Comparison of ENCODE assay signal across 1 cellular context in genomic region chr16:47142469-47143328, GRCh38.
TF ChIP-seq lines count a peak whose summit lies in the region.

No MANE protein-coding gene starts in this region.

TF ChIP-seq in HEK293, 187 proteins besides CTCF, POLR2A, EP300 and RAD21 (continued from another document):
- TF ChIP-seq PRDM10 (tag by site-specific recombination; IDR thresholded peaks at IDR 0.05) (no peak), INSM2 (tag by site-specific recombination; IDR thresholded peaks at IDR 0.05) (no peak), ZNF146 (tag by site-specific recombination; IDR thresholded peaks at IDR 0.05) (no peak), ZNF394 (tag by site-specific recombination; IDR thresholded peaks at IDR 0.05; ENCODE audit: borderline replicate concordance) (no peak), ZNF707 (tag by site-specific recombination; IDR thresholded peaks at IDR 0.05) (no peak), ZNF843 (tag by site-specific recombination; IDR thresholded peaks at IDR 0.05) (no peak), ZBTB17 (tag by site-specific recombination; IDR thresholded peaks at IDR 0.05) (no peak), ZNF645 (tag by site-specific recombination; IDR thresholded peaks at IDR 0.05) (no peak), ZNF24 (tag by site-specific recombination; IDR thresholded peaks at IDR 0.05) (no peak), ZNF623 (tag by site-specific recombination; IDR thresholded peaks at IDR 0.05) (no peak), ZBTB8A (tag by site-specific recombination; IDR thresholded peaks at IDR 0.05) (peak; percentile 75), ZSCAN18 (tag by site-specific recombination; IDR thresholded peaks at IDR 0.05) (no peak), KLF10 (tag by site-specific recombination; IDR thresholded peaks at IDR 0.05) (no peak), PRDM2 (tag by site-specific recombination; IDR thresholded peaks at IDR 0.05; ENCODE audit: borderline replicate concordance) (no peak), ZNF366 (tag by site-specific recombination; conservative IDR thresholded peaks at IDR 0.05) (no peak), KLF8 (tag by site-specific recombination; IDR thresholded peaks at IDR 0.05) (no peak), ZNF16 (tag by site-specific recombination; IDR thresholded peaks at IDR 0.05; ENCODE audit: low read depth) (no peak), ZNF2 (tag by site-specific recombination; IDR thresholded peaks at IDR 0.05) (no peak), ZBTB6 (tag by site-specific recombination; IDR thresholded peaks at IDR 0.05) (no peak), ZNF155 (tag by site-specific recombination; IDR thresholded peaks at IDR 0.05) (no peak), ZNF121 (tag by site-specific recombination; IDR thresholded peaks at IDR 0.05) (no peak), ZBTB20 (tag by site-specific recombination; IDR thresholded peaks at IDR 0.05) (peak; percentile 28; the same call in 1 of the 2 replicates), ZNF692 (tag by site-specific recombination; IDR thresholded peaks at IDR 0.05) (peak; percentile 61), ZBTB48 (tag by site-specific recombination; IDR thresholded peaks at IDR 0.05) (no peak), ZBTB26 (tag by site-specific recombination; optimal IDR thresholded peaks at IDR 0.05) (peak; percentile 76), ZNF266 (tag by site-specific recombination; IDR thresholded peaks at IDR 0.05; ENCODE audit: low read depth) (no peak), ZNF610 (tag by site-specific recombination; IDR thresholded peaks at IDR 0.05; ENCODE audit: borderline replicate concordance) (no peak), ZEB2 (tag by site-specific recombination; IDR thresholded peaks at IDR 0.05) (no peak), ZNF175 (tag by site-specific recombination; IDR thresholded peaks at IDR 0.05) (no peak), ZNF18 (tag by site-specific recombination; IDR thresholded peaks at IDR 0.05) (no peak), ZIC2 (tag by site-specific recombination; IDR thresholded peaks at IDR 0.05) (peak; percentile 56), SP2 (tag by site-specific recombination; IDR thresholded peaks at IDR 0.05) (no peak), ZNF510 (tag by site-specific recombination; IDR thresholded peaks at IDR 0.05; ENCODE audit: insufficient replicate concordance) (no peak)
